Comparison of ENCODE assay signal across 10 cellular contexts in the genomic region with DNA sequence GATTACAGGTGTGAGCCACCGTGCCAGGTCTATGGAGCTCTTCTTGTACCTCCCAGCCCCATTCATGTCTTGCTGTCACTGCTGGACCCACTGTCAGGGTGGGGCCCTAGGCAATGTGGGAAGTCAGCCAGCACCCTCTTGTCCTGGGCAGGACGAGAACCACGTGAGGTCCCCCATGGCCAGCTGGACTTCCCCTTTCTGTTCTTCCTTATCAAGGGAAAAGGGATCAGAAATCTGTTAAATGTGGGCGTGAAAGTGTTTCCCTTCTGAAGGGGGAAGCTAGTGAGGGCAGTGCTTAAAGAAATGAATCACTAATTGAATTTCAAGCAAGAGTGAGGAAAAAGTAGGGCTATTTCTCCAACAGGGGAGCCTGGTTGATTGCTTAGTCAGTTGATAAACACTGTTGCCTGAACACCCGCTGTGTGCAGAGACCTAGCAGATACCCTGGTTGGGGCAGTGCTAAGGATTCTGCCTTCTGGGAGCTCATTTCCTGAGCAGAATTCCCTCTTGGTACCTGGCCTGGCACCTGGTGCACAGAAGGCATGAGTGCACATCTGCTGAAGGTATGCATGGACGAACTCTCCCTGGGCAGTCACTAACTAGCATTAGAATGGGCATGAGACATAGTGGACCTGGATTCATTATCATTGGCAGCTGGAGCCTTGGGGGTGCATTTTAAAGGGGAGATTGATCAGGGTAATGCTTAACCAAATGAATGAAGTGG. TPM values are rescaled to one million over a fixed set of nuclear protein-coding genes. Genes with fewer than 3 reads are reported as not detected.
A peak's percentile ranks its signal among the peaks of the same experiment; 100 is the strongest.
DNase-seq lines count a peak whose midpoint lies in the region; ATAC-seq, FAIRE-seq and TF ChIP-seq lines count a peak whose summit lies in the region.
"Had no signal": no experiment of that assay in that cellular context is flagged by ENCODE, and none has a peak within 500 bp of the region (broad histone marks: within the 10 kb centered on the region; RNA-seq: fewer than 3 reads in every experiment).

No MANE protein-coding gene starts in this region.

- no peak overlapping the region for H3K4me3 ChIP-seq in Peyer's patch
- H3K4me3 ChIP-seq in gastrocnemius medialis: no peak overlapping the region
- H3K4me3 ChIP-seq in uterus: no peak overlapping the region

- H3K9me3 ChIP-seq in Peyer's patch: no peaks in the 10 kb centered on the region
- no peaks in the 10 kb centered on the region for H3K9me3 ChIP-seq in gastrocnemius medialis
- no peaks in the 10 kb centered on the region for H3K9me3 ChIP-seq in uterus

- FAIRE-seq in GM18507 (lab: Jason Lieb, UNC): peak; percentile 78

- peak overlapping the region in 1 of 4 donors; percentile 59 for H3K27ac ChIP-seq in Peyer's patch
- H3K27ac ChIP-seq in gastrocnemius medialis: no peak overlapping the region
- no peak overlapping the region for H3K27ac ChIP-seq in uterus

- H3K36me3 ChIP-seq in Peyer's patch (no peaks in the 10 kb centered on the region), gastrocnemius medialis (no peaks in the 10 kb centered on the region), uterus (no peaks in the 10 kb centered on the region)

- intact Hi-C loops in cardiac septum (cut with DNase I) (no loop called here), gastrocnemius medialis (cut with DNase I; ENCODE audit: low total_unique reads) (no loop called here), uterus (cut with DNase I; ENCODE audit: low total_unique reads) (no loop called here)

- H3K4me1 ChIP-seq in Peyer's patch (peaks cover 0 to 68% (median 56%) of the 10 kb centered on the region in 4 donors), gastrocnemius medialis (peaks cover 19 to 26% of the 10 kb centered on the region in 2 donors), uterus (no peaks in the 10 kb centered on the region)

- no peak for DNase-seq in GM18507 (ENCODE audit: extremely low spot score, insufficient read length, low read depth)
- DNase-seq in Peyer's patch: peak; percentile 44 to 73 (median 53)
- DNase-seq in cardiac septum (ENCODE audit: low spot score): peak; percentile 89
- peak; percentile 43 to 58 for DNase-seq in gastrocnemius medialis
- DNase-seq in stimulated activated CD4-positive, alpha-beta T cell treated with anti-CD3 and anti-CD28 coated beads, Interleukin-12 subunit alpha, Interleukin-12 subunit beta, amount 100 ng/mL, for 4 hours: no peak
- DNase-seq in activated CD4-positive, CD25-positive, alpha-beta regulatory T cell (lab: John Stamatoyannopoulos, UW): no peak
- no peak for DNase-seq in uterus
- DNase-seq: NCI-H446, nephron progenitor cell had no signal

- TF ChIP-seq CTCF in Peyer's patch (IDR thresholded peaks at IDR 0.05) (no peak), gastrocnemius medialis (IDR thresholded peaks at IDR 0.05 in 4 of 5, conservative IDR thresholded peaks at IDR 0.05 in 1 of 5) (no peak), uterus (IDR thresholded peaks at IDR 0.05) (no peak)

- TF ChIP-seq POLR2A in Peyer's patch (IDR thresholded peaks at IDR 0.05) (no peak), gastrocnemius medialis (IDR thresholded peaks at IDR 0.05) (no peak), uterus (IDR thresholded peaks at IDR 0.05) (no peak)

- ATAC-seq in gastrocnemius medialis (no peak), HG02885 (IDR thresholded peaks at IDR 0.05; ENCODE audit: poor library complexity, unreplicated experiment) (no peak)

- H3K27me3 ChIP-seq in Peyer's patch (no peaks in the 10 kb centered on the region), gastrocnemius medialis (no peaks in the 10 kb centered on the region), uterus (no peaks in the 10 kb centered on the region)

- in situ Hi-C loops in gastrocnemius medialis (cut with MboI; ENCODE audit: low sequenced_read_pairs in 4 of 4): no loop called here

RNA-seq across cellular contexts. Expression of gene ADCY7, which starts 13.0 kb away (rescaled TPM):
- total RNA-seq in Peyer's patch (10 to 100 TPM in 3 of 4 donors, 1 to 10 TPM in 1; 6.5 to 67.7 (median 21.5) TPM), cardiac septum (6.2 TPM), gastrocnemius medialis (1 to 10 TPM in 3 of 4 donors, under 1 TPM in 1; 0.90 to 7.3 (median 2.6) TPM), uterus (10 to 100 TPM in 1 of 4 donors, 1 to 10 TPM in 3; 3.3 to 25.9 (median 6.6) TPM)

Comparison
In these comparisons a context has a peak if more than half of its experiments do, and no peak if none do; other contexts are left out.
1. DNase-seq: peak in Peyer's patch (3 of 3), cardiac septum (single experiment) and gastrocnemius medialis (2 of 2); none in GM18507 (single experiment), stimulated activated CD4-positive, alpha-beta T cell treated with anti-CD3 and anti-CD28 coated beads, Interleukin-12 subunit alpha, Interleukin-12 subunit beta, amount 100 ng/mL, for 4 hours (single experiment), activated CD4-positive, CD25-positive, alpha-beta regulatory T cell (0 of 4) and uterus (0 of 2).